ENCODE assay signal across 2 cellular contexts in genomic region chr1:60078182-60078581, GRCh38.
TF ChIP-seq lines count a peak whose summit lies in the region.

No MANE protein-coding gene starts in this region.

TF ChIP-seq in GM23338, 12 proteins besides CTCF, POLR2A, EP300 and RAD21 (continued from another document):
- TF ChIP-seq, protein P1, sequence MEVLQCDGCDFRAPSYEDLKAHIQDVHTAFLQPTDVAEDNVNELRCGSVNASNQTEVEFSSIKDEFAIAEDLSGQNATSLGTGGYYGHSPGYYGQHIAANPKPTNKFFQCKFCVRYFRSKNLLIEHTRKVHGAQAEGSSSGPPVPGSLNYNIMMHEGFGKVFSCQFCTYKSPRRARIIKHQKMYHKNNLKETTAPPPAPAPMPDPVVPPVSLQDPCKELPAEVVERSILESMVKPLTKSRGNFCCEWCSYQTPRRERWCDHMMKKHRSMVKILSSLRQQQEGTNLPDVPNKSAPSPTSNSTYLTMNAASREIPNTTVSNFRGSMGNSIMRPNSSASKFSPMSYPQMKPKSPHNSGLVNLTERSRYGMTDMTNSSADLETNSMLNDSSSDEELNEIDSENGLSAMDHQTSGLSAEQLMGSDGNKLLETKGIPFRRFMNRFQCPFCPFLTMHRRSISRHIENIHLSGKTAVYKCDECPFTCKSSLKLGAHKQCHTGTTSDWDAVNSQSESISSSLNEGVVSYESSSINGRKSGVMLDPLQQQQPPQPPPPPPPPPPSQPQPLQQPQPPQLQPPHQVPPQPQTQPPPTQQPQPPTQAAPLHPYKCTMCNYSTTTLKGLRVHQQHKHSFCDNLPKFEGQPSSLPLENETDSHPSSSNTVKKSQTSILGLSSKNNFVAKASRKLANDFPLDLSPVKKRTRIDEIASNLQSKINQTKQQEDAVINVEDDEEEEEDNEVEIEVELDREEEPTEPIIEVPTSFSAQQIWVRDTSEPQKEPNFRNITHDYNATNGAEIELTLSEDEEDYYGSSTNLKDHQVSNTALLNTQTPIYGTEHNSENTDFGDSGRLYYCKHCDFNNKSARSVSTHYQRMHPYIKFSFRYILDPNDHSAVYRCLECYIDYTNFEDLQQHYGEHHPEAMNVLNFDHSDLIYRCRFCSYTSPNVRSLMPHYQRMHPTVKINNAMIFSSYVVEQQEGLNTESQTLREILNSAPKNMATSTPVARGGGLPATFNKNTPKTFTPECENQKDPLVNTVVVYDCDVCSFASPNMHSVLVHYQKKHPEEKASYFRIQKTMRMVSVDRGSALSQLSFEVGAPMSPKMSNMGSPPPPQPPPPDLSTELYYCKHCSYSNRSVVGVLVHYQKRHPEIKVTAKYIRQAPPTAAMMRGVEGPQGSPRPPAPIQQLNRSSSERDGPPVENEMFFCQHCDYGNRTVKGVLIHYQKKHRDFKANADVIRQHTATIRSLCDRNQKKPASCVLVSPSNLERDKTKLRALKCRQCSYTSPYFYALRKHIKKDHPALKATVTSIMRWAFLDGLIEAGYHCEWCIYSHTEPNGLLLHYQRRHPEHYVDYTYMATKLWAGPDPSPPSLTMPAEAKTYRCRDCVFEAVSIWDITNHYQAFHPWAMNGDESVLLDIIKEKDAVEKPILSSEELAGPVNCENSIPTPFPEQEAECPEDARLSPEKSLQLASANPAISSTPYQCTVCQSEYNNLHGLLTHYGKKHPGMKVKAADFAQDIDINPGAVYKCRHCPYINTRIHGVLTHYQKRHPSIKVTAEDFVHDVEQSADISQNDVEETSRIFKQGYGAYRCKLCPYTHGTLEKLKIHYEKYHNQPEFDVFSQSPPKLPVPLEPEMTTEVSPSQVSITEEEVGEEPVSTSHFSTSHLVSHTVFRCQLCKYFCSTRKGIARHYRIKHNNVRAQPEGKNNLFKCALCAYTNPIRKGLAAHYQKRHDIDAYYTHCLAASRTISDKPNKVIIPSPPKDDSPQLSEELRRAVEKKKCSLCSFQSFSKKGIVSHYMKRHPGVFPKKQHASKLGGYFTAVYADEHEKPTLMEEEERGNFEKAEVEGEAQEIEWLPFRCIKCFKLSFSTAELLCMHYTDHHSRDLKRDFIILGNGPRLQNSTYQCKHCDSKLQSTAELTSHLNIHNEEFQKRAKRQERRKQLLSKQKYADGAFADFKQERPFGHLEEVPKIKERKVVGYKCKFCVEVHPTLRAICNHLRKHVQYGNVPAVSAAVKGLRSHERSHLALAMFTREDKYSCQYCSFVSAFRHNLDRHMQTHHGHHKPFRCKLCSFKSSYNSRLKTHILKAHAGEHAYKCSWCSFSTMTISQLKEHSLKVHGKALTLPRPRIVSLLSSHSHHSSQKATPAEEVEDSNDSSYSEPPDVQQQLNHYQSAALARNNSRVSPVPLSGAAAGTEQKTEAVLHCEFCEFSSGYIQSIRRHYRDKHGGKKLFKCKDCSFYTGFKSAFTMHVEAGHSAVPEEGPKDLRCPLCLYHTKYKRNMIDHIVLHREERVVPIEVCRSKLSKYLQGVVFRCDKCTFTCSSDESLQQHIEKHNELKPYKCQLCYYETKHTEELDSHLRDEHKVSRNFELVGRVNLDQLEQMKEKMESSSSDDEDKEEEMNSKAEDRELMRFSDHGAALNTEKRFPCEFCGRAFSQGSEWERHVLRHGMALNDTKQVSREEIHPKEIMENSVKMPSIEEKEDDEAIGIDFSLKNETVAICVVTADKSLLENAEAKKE (CRISPR knock-in tag; IDR thresholded peaks at IDR 0.05): no peak
- no peak for TF ChIP-seq JUNB (IDR thresholded peaks at IDR 0.05; ENCODE audit: unreplicated experiment)
- no peak for TF ChIP-seq NANOG (IDR thresholded peaks at IDR 0.05; ENCODE audit: borderline replicate concordance)

TF ChIP-seq in WTC11, 78 proteins besides CTCF, POLR2A, EP300 and RAD21:
- TF ChIP-seq AR (CRISPR knock-in tag; IDR thresholded peaks at IDR 0.05) (no peak), NFE2L1 (CRISPR knock-in tag; IDR thresholded peaks at IDR 0.05) (no peak), GTF2I (CRISPR knock-in tag; conservative IDR thresholded peaks at IDR 0.05) (no peak), EMX1 (CRISPR knock-in tag; IDR thresholded peaks at IDR 0.05) (no peak), IRF2 (CRISPR knock-in tag; IDR thresholded peaks at IDR 0.05; ENCODE audit: borderline replicate concordance, low read depth) (no peak), NFYB (CRISPR knock-in tag; conservative IDR thresholded peaks at IDR 0.05; ENCODE audit: low read depth) (no peak), E2F1 (CRISPR knock-in tag; IDR thresholded peaks at IDR 0.05) (no peak), PRRX2 (CRISPR knock-in tag; IDR thresholded peaks at IDR 0.05) (no peak)
- TF ChIP-seq, protein P2, sequence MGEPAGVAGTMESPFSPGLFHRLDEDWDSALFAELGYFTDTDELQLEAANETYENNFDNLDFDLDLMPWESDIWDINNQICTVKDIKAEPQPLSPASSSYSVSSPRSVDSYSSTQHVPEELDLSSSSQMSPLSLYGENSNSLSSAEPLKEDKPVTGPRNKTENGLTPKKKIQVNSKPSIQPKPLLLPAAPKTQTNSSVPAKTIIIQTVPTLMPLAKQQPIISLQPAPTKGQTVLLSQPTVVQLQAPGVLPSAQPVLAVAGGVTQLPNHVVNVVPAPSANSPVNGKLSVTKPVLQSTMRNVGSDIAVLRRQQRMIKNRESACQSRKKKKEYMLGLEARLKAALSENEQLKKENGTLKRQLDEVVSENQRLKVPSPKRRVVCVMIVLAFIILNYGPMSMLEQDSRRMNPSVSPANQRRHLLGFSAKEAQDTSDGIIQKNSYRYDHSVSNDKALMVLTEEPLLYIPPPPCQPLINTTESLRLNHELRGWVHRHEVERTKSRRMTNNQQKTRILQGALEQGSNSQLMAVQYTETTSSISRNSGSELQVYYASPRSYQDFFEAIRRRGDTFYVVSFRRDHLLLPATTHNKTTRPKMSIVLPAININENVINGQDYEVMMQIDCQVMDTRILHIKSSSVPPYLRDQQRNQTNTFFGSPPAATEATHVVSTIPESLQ (CRISPR knock-in tag; IDR thresholded peaks at IDR 0.05): no peak
- TF ChIP-seq, protein P3, sequence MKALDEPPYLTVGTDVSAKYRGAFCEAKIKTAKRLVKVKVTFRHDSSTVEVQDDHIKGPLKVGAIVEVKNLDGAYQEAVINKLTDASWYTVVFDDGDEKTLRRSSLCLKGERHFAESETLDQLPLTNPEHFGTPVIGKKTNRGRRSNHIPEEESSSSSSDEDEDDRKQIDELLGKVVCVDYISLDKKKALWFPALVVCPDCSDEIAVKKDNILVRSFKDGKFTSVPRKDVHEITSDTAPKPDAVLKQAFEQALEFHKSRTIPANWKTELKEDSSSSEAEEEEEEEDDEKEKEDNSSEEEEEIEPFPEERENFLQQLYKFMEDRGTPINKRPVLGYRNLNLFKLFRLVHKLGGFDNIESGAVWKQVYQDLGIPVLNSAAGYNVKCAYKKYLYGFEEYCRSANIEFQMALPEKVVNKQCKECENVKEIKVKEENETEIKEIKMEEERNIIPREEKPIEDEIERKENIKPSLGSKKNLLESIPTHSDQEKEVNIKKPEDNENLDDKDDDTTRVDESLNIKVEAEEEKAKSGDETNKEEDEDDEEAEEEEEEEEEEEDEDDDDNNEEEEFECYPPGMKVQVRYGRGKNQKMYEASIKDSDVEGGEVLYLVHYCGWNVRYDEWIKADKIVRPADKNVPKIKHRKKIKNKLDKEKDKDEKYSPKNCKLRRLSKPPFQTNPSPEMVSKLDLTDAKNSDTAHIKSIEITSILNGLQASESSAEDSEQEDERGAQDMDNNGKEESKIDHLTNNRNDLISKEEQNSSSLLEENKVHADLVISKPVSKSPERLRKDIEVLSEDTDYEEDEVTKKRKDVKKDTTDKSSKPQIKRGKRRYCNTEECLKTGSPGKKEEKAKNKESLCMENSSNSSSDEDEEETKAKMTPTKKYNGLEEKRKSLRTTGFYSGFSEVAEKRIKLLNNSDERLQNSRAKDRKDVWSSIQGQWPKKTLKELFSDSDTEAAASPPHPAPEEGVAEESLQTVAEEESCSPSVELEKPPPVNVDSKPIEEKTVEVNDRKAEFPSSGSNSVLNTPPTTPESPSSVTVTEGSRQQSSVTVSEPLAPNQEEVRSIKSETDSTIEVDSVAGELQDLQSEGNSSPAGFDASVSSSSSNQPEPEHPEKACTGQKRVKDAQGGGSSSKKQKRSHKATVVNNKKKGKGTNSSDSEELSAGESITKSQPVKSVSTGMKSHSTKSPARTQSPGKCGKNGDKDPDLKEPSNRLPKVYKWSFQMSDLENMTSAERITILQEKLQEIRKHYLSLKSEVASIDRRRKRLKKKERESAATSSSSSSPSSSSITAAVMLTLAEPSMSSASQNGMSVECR (CRISPR knock-in tag; IDR thresholded peaks at IDR 0.05; ENCODE audit: borderline replicate concordance): no peak
- TF ChIP-seq, protein P4, sequence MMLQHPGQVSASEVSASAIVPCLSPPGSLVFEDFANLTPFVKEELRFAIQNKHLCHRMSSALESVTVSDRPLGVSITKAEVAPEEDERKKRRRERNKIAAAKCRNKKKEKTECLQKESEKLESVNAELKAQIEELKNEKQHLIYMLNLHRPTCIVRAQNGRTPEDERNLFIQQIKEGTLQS (CRISPR knock-in tag; conservative IDR thresholded peaks at IDR 0.05): no peak
- TF ChIP-seq, protein P5, sequence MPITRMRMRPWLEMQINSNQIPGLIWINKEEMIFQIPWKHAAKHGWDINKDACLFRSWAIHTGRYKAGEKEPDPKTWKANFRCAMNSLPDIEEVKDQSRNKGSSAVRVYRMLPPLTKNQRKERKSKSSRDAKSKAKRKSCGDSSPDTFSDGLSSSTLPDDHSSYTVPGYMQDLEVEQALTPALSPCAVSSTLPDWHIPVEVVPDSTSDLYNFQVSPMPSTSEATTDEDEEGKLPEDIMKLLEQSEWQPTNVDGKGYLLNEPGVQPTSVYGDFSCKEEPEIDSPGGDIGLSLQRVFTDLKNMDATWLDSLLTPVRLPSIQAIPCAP (CRISPR knock-in tag; IDR thresholded peaks at IDR 0.05): no peak
